In the genomic region with DNA sequence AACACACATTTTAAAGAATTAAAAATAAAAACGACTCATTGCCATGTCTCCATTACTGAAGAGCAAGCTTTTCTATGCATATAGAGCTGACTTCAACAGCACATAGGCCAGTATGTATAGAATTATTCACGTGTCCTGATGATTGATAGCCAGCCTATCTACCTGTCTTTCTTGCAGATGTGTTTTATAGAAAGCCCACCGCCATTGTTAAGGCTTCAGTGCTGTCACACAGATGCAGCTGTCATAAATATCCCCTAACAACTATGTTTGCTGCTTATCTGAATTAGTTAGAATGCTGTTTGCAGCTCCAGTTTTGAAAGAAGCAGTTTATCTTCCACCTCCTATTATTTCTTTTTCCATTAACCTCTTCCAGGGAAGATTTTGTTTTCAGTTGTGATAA, we compare ENCODE assay signal across 19 cellular contexts.
"Had no signal": no experiment of that assay in that cellular context is flagged by ENCODE, and none has a peak within 500 bp of the region (broad histone marks: within the 10 kb centered on the region; RNA-seq: fewer than 3 reads in every experiment).

No MANE protein-coding gene starts in this region.

- DNase-seq: activated B cell treated with CpG ODN at 0.5 μM for 24 hours; activated CD4-positive, alpha-beta T cell treated with anti-CD3 and anti-CD28 coated beads for 48 hours; activated CD8-positive, alpha-beta T cell treated with anti-CD3 and anti-CD28 coated beads for 36 hours; activated naive CD4-positive, alpha-beta T cell treated with Interleukin-2 at 50 U/mL for 16 hours; activated naive CD8-positive, alpha-beta T cell treated with anti-CD3 and anti-CD28 coated beads, Interleukin-2, amount 10 ng/mL, durations not matched to agents 7 days and 5 days; activated T-cell treated with anti-CD3 and anti-CD28 coated beads, Interleukin-2, amount 50 U/mL, for 1 hour; amygdala; caudate nucleus; dorsolateral prefrontal cortex; endodermal cell; left ventricle myocardium superior; nephron progenitor cell; stimulated activated CD4-positive, alpha-beta T cell treated with anti-CD3 and anti-CD28 coated beads, Interleukin-12 subunit alpha, Interleukin-12 subunit beta, amount 100 ng/mL, for 4 hours; stimulated activated CD4-positive, alpha-beta T cell treated with anti-CD3 and anti-CD28 coated beads, Interleukin-1b, Interleukin-23, amount 100 ng/mL, for 48 hours; stimulated activated CD8-positive, alpha-beta memory T cell treated with anti-CD3 and anti-CD28 coated beads, Interleukin-4, amount 100 ng/mL, for 48 hours; stimulated activated naive CD4-positive, alpha-beta T cell; upper lobe of right lung had no signal

- H3K4me3 ChIP-seq: dorsolateral prefrontal cortex, prostate gland, right atrium auricular region, upper lobe of right lung had no signal

- ATAC-seq: activated CD8-positive, alpha-beta T cell treated with anti-CD3 and anti-CD28 coated beads for 36 hours; left ventricle myocardium superior; upper lobe of right lung had no signal

- H3K27me3 ChIP-seq: dorsolateral prefrontal cortex, right atrium auricular region, upper lobe of right lung had no signal

- H3K27ac ChIP-seq: dorsolateral prefrontal cortex, prostate gland, right atrium auricular region, upper lobe of right lung had no signal

- H3K9me3 ChIP-seq: prostate gland, right atrium auricular region, upper lobe of right lung had no signal

- H3K36me3 ChIP-seq: prostate gland, right atrium auricular region, upper lobe of right lung had no signal

- H3K4me1 ChIP-seq: prostate gland, right atrium auricular region, upper lobe of right lung had no signal
